ENCODE assay signal across 11 cellular contexts in the genomic region with DNA sequence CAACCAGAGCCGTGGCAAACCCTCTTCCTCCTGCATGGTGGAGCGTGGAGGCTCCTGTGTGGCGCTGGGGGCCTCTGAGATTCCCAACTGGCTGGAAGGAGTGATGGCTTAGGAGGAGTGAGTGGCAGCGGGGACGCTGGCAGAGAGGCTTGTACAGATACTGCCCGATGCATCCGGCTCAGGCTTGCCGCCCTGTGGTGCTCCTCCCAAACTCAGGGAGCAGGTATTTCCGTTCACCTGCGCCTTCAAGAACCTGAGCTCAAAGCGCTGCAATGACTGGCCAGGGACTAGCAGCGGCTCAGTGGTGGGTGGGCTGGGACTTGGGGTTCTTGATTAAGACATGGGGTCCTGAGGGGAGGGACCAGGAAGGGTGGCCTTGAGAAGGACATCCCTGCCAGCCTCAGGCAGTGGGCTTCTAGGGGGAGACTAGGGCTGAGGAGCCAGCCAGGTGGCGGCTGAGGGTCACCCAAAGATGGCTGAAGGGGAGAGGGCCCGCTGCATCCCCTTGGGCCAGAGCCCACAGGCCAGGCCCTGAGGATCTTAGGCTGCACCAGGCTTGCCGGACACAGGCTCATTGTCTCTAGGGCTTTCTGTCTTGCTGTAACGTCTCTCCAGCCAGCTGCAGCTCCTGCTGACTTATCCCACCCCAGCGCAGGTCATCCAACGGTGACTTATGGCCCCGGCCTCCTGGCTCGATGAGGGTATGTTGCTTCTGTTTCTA. TPM values are rescaled to one million over a fixed set of nuclear protein-coding genes. Genes with fewer than 3 reads are reported as not detected.
DNase-seq lines count a peak whose midpoint lies in the region; ATAC-seq, FAIRE-seq and TF ChIP-seq lines count a peak whose summit lies in the region.
"Had no signal": no experiment of that assay in that cellular context is flagged by ENCODE, and none has a peak within 500 bp of the region (broad histone marks: within the 10 kb centered on the region; RNA-seq: fewer than 3 reads in every experiment).

No MANE protein-coding gene starts in this region.

- no peaks in the 10 kb centered on the region for H3K36me3 ChIP-seq in keratinocyte (ENCODE audit: control insufficient read depth in 2 of 2, extremely low read depth in 1 of 2, insufficient read depth in 2 of 2, low read length in 2 of 2)
- peaks cover 0 to 6% (median 0%) of the 10 kb centered on the region in 4 donors for H3K36me3 ChIP-seq in stomach

- peak overlapping the region; percentile 4; the same call in 1 of the 2 replicates for H3K27ac ChIP-seq in RWPE1
- no peak overlapping the region for H3K27ac ChIP-seq in keratinocyte (ENCODE audit: control insufficient read depth, insufficient read depth, low read length)
- peak overlapping the region; percentile 99 for H3K27ac ChIP-seq in temporal lobe (ENCODE audit: low read depth, low read length)
- peak overlapping the region in 1 of 5 donors; percentile 24 for H3K27ac ChIP-seq in stomach

- CTCF ChIA-PET in activated CD4-positive, alpha-beta T cell treated with anti-CD3 and anti-CD28 coated beads, Interleukin-2, amount 10 ng/mL, durations not matched to agents 7 days and 5 days (lab: Charles Lee) = no interaction called here
- CTCF ChIA-PET in RWPE1 (lab: Yijun Ruan, JAX) = no interaction called here

- TF ChIP-seq CTCF in RWPE1 (conservative IDR thresholded peaks at IDR 0.05; ENCODE audit: low read depth) (no peak), keratinocyte (optimal IDR thresholded peaks at IDR 0.05 in 1 of 3, IDR thresholded peaks at IDR 0.05 in 1 of 3, conservative IDR thresholded peaks at IDR 0.05 in 1 of 3; ENCODE audit: extremely low read depth in 1 of 3, insufficient read depth in 2 of 3, low read length in 3 of 3) (peak in 1 of 3 experiments; percentile 49), stomach (IDR thresholded peaks at IDR 0.05) (no peak)

- H3K79me2 ChIP-seq in keratinocyte (ENCODE audit: control insufficient read depth, insufficient read depth, low read length) = peaks cover 5% of the 10 kb centered on the region

- H3K27me3 Mint-ChIP-seq in activated CD4-positive, alpha-beta T cell treated with anti-CD3 and anti-CD28 coated beads, Interleukin-2, amount 10 ng/mL, durations not matched to agents 7 days and 5 days = no peaks in the 10 kb centered on the region
- H3K27me3 Mint-ChIP-seq: T-helper 17 cell had no signal

- no peaks in the 10 kb centered on the region for H4K20me1 ChIP-seq in keratinocyte (ENCODE audit: control insufficient read depth, extremely low read depth, insufficient read depth, low read length)

- H3K9me3 ChIP-seq in keratinocyte (ENCODE audit: control insufficient read depth, low read depth, low read length) (no peaks in the 10 kb centered on the region), stomach (no peaks in the 10 kb centered on the region)

- no peak overlapping the region for H3K4me3 Mint-ChIP-seq in activated CD4-positive, alpha-beta T cell treated with anti-CD3 and anti-CD28 coated beads, Interleukin-2, amount 10 ng/mL, durations not matched to agents 7 days and 5 days
- H3K4me3 Mint-ChIP-seq: T-helper 17 cell had no signal

- no peaks in the 10 kb centered on the region for H3K27me3 ChIP-seq in keratinocyte (ENCODE audit: control insufficient read depth, extremely low read depth, insufficient read depth, low read length)
- no peaks in the 10 kb centered on the region for H3K27me3 ChIP-seq in stomach

- H3K27ac Mint-ChIP-seq in activated CD4-positive, alpha-beta T cell treated with anti-CD3 and anti-CD28 coated beads, Interleukin-2, amount 10 ng/mL, durations not matched to agents 7 days and 5 days = peak overlapping the region; percentile 31
- H3K27ac Mint-ChIP-seq: T-helper 17 cell had no signal

- no peak for FAIRE-seq in keratinocyte (lab: Jason Lieb, UNC)

- H3K9ac ChIP-seq in keratinocyte (ENCODE audit: control insufficient read depth, extremely low read depth, insufficient read depth, low read length) = no peak overlapping the region

- peaks cover 34% of the 10 kb centered on the region for H3K4me1 Mint-ChIP-seq in activated CD4-positive, alpha-beta T cell treated with anti-CD3 and anti-CD28 coated beads, Interleukin-2, amount 10 ng/mL, durations not matched to agents 7 days and 5 days

- H2AFZ ChIP-seq in keratinocyte (ENCODE audit: control insufficient read depth, low read length) = peak overlapping the region; percentile 15

- DNase-seq in activated CD4-positive, alpha-beta T cell treated with anti-CD3 and anti-CD28 coated beads, Interleukin-2, amount 10 ng/mL, durations not matched to agents 7 days and 5 days = no peak
- DNase-seq in activated CD4-positive, alpha-beta T cell treated with anti-CD3 and anti-CD28 coated beads, Interleukin-2, amount 50 U/mL, for 1 hour = no peak
- DNase-seq in RWPE1 (ENCODE audit: low spot score) = no peak
- DNase-seq in keratinocyte (ENCODE audit: low read depth, low spot score) = no peak
- DNase-seq in stomach = no peak
- no peak for DNase-seq in stimulated activated naive CD8-positive, alpha-beta T cell treated with anti-CD3 and anti-CD28 coated beads, Interleukin-15, Interleukin-2, amounts not matched to agents 100 U/mL and 50 U/mL, for 24 hours
- DNase-seq: T-helper 17 cell had no signal

- no peak for ATAC-seq in stimulated activated naive CD8-positive, alpha-beta T cell treated with anti-CD3 and anti-CD28 coated beads, Interleukin-15, Interleukin-2, amounts not matched to agents 100 U/mL and 50 U/mL, for 24 hours
- ATAC-seq in HG02973 (IDR thresholded peaks at IDR 0.05; ENCODE audit: unreplicated experiment) = no peak
- ATAC-seq: HCT116, T-helper 17 cell had no signal

- peak overlapping the region; percentile 22 for H3K4me2 ChIP-seq in keratinocyte (ENCODE audit: control insufficient read depth, extremely low read depth, insufficient read depth, low read depth, low read length)
- H3K4me2 ChIP-seq: smooth muscle cell had no signal

- H3K9me3 Mint-ChIP-seq in activated CD4-positive, alpha-beta T cell treated with anti-CD3 and anti-CD28 coated beads, Interleukin-2, amount 10 ng/mL, durations not matched to agents 7 days and 5 days = no peaks in the 10 kb centered on the region

- H3K4me3 ChIP-seq in keratinocyte (ENCODE audit: control insufficient read depth in 2 of 3, extremely low read depth in 1 of 3, insufficient read depth in 2 of 3, low read depth in 1 of 3, low read length in 3 of 3) (no peak overlapping the region), stomach (no peak overlapping the region)
- H3K4me3 ChIP-seq: smooth muscle cell had no signal

- intact Hi-C loops in stomach (cut with DNase I; ENCODE audit: low total_unique reads) = no loop called here

- TF ChIP-seq EP300 in stomach (IDR thresholded peaks at IDR 0.05) = no peak

- dilution Hi-C loops in keratinocyte (cut with MboI; ENCODE audit: extremely low pct_ligation_motif_present, low sequenced_read_pairs) = no loop called here

- H3K4me1 ChIP-seq in keratinocyte (ENCODE audit: control insufficient read depth, extremely low read depth, insufficient read depth, low read length) = peaks cover 22% of the 10 kb centered on the region
- H3K4me1 ChIP-seq in stomach = peaks cover 13 to 71% (median 56%) of the 10 kb centered on the region in 4 donors

- POLR2A ChIA-PET in activated CD4-positive, alpha-beta T cell treated with anti-CD3 and anti-CD28 coated beads, Interleukin-2, amount 10 ng/mL, durations not matched to agents 7 days and 5 days (lab: Charles Lee) = no interaction called here
- POLR2A ChIA-PET in RWPE1 (lab: Yijun Ruan, JAX; ENCODE audit: low non-redundant PET) = no interaction called here

- WGBS in stomach, 5 donors = 68 to 90% (median 83%) methylated on average over 13 to 20 of the region's 20 CpGs

- H3K36me3 Mint-ChIP-seq in activated CD4-positive, alpha-beta T cell treated with anti-CD3 and anti-CD28 coated beads, Interleukin-2, amount 10 ng/mL, durations not matched to agents 7 days and 5 days (ENCODE audit: low read depth) = no peaks in the 10 kb centered on the region

- no peaks in the 10 kb centered on the region for H3K9me1 ChIP-seq in keratinocyte (ENCODE audit: control insufficient read depth, extremely low read depth, insufficient read depth, low read length)

- no peak for TF ChIP-seq POLR2A in stomach (IDR thresholded peaks at IDR 0.05)

RNA-seq across cellular contexts. Expression of gene ZNF775, which starts 3.2 kb away (rescaled TPM):
- 1 to 10 TPM; 4.2 to 4.4 TPM for total RNA-seq in activated CD4-positive, alpha-beta T cell treated with anti-CD3 and anti-CD28 coated beads, Interleukin-2, amount 10 ng/mL, durations not matched to agents 7 days and 5 days
- polyA plus RNA-seq in keratinocyte = 1.0 to 1.9 TPM (median 1.1 TPM) in 3 replicates
- polyA plus RNA-seq in keratinocyte (2011; ENCODE audit: low read depth) = 0.15 TPM
- 0.44 and 1.6 TPM in 2 replicates for polyA plus RNA-seq in keratinocyte (2011; cell fraction: cytosol; rRNA removed)
- 0.74 and 1.7 TPM in 2 replicates for polyA plus RNA-seq in keratinocyte (2011; cell fraction: nucleus; rRNA removed)
- 0.78 and 2.6 TPM in 2 replicates for polyA plus RNA-seq in keratinocyte (2012; ENCODE audit: low replicate concordance)
- polyA minus RNA-seq in keratinocyte = 0.16 to 0.33 TPM (median 0.26 TPM) in 3 replicates
- polyA minus RNA-seq in keratinocyte (2011; cell fraction: cytosol; rRNA and poly(A)+ RNA removed) = 2.9 TPM
- 1.4 and 2.1 TPM in 2 replicates for polyA minus RNA-seq in keratinocyte (2011; cell fraction: nucleus; rRNA and poly(A)+ RNA removed)
- 9.3 TPM for total RNA-seq in temporal lobe
- total RNA-seq in stomach = 10 to 100 TPM in 2 of 5 donors, 1 to 10 TPM in 1, not detected in 2; 2.0 to 17.0 (median 14.8) TPM
- 1 to 10 TPM; 1.8 to 2.6 (median 2.4) TPM for polyA plus RNA-seq in stomach

RNA-seq across cellular contexts. Expression of gene REPIN1, which starts 13.7 kb away (rescaled TPM):
- 10 to 100 TPM; 45.1 to 54.6 TPM for total RNA-seq in activated CD4-positive, alpha-beta T cell treated with anti-CD3 and anti-CD28 coated beads, Interleukin-2, amount 10 ng/mL, durations not matched to agents 7 days and 5 days
- polyA plus RNA-seq in keratinocyte (9.3 to 13.9 TPM (median 9.5 TPM) in 3 replicates), stomach (10 to 100 TPM; 35.9 to 41.5 (median 36.4) TPM)
- polyA plus RNA-seq in keratinocyte (2011; ENCODE audit: low read depth) = 3.7 TPM
- 8.3 and 14.5 TPM in 2 replicates for polyA plus RNA-seq in keratinocyte (2011; cell fraction: cytosol; rRNA removed)
- 23.9 and 32.1 TPM in 2 replicates for polyA plus RNA-seq in keratinocyte (2011; cell fraction: nucleus; rRNA removed)
- 13.4 and 22.4 TPM in 2 replicates for polyA plus RNA-seq in keratinocyte (2012; ENCODE audit: low replicate concordance)
- 6.0 to 10.4 TPM (median 7.8 TPM) in 3 replicates for polyA minus RNA-seq in keratinocyte
- 18.8 TPM for polyA minus RNA-seq in keratinocyte (2011; cell fraction: cytosol; rRNA and poly(A)+ RNA removed)
- 8.8 and 12.4 TPM in 2 replicates for polyA minus RNA-seq in keratinocyte (2011; cell fraction: nucleus; rRNA and poly(A)+ RNA removed)
- total RNA-seq in temporal lobe (28.8 TPM), stomach (100 to 1,000 TPM in 3 of 5 donors, 10 to 100 TPM in 2; 44.2 to 298 (median 104) TPM)

RNA-seq across cellular contexts. Expression of gene RARRES2, which starts 40.9 kb away (rescaled TPM):
- not detected for total RNA-seq in activated CD4-positive, alpha-beta T cell treated with anti-CD3 and anti-CD28 coated beads, Interleukin-2, amount 10 ng/mL, durations not matched to agents 7 days and 5 days
- not detected in 3 replicates for polyA plus RNA-seq in keratinocyte
- not detected for polyA plus RNA-seq in keratinocyte (2011; ENCODE audit: low read depth)
- not detected in 2 replicates for polyA plus RNA-seq in keratinocyte (2011; cell fraction: cytosol; rRNA removed)
- polyA plus RNA-seq in keratinocyte (2011; cell fraction: nucleus; rRNA removed) = not detected in 2 replicates
- not detected in 2 replicates for polyA plus RNA-seq in keratinocyte (2012; ENCODE audit: low replicate concordance)
- not detected in 3 replicates for polyA minus RNA-seq in keratinocyte
- not detected for polyA minus RNA-seq in keratinocyte (2011; cell fraction: cytosol; rRNA and poly(A)+ RNA removed)
- not detected in 2 replicates for polyA minus RNA-seq in keratinocyte (2011; cell fraction: nucleus; rRNA and poly(A)+ RNA removed)
- 12.0 TPM for total RNA-seq in temporal lobe
- 100 to 1,000 TPM in 1 of 5 donors, 10 to 100 TPM in 4; 33.5 to 244 (median 70.9) TPM for total RNA-seq in stomach
- polyA plus RNA-seq in stomach = 100 to 1,000 TPM; 161 to 232 (median 197) TPM
- total RNA-seq: T-helper 17 cell had no signal

RNA-seq across cellular contexts. Expression of gene ACTR3C, which starts 58.9 kb away (rescaled TPM):
- 1 to 10 TPM; 5.0 to 6.1 TPM for total RNA-seq in activated CD4-positive, alpha-beta T cell treated with anti-CD3 and anti-CD28 coated beads, Interleukin-2, amount 10 ng/mL, durations not matched to agents 7 days and 5 days
- polyA plus RNA-seq in keratinocyte (1.3 to 2.3 TPM (median 1.7 TPM) in 3 replicates), stomach (10 to 100 TPM in 1 of 3 donors, 1 to 10 TPM in 2; 3.1 to 10.1 (median 7.0) TPM)
- 0.37 TPM for polyA plus RNA-seq in keratinocyte (2011; ENCODE audit: low read depth)
- polyA plus RNA-seq in keratinocyte (2011; cell fraction: cytosol; rRNA removed) = 0.70 and 1.3 TPM in 2 replicates
- 3.7 and 4.7 TPM in 2 replicates for polyA plus RNA-seq in keratinocyte (2011; cell fraction: nucleus; rRNA removed)
- polyA plus RNA-seq in keratinocyte (2012; ENCODE audit: low replicate concordance) = 1.00 and 1.1 TPM in 2 replicates
- 0.49 to 4.2 TPM (median 3.8 TPM) in 3 replicates for polyA minus RNA-seq in keratinocyte
- 4.2 TPM for polyA minus RNA-seq in keratinocyte (2011; cell fraction: cytosol; rRNA and poly(A)+ RNA removed)
- polyA minus RNA-seq in keratinocyte (2011; cell fraction: nucleus; rRNA and poly(A)+ RNA removed) = 6.4 and 12.9 TPM in 2 replicates
- total RNA-seq in temporal lobe (4.2 TPM), stomach (10 to 100 TPM in 3 of 5 donors, 1 to 10 TPM in 2; 2.3 to 68.7 (median 16.2) TPM)

RNA-seq across cellular contexts. Expression of gene LRRC61, which starts 59.1 kb away (rescaled TPM):
- total RNA-seq in activated CD4-positive, alpha-beta T cell treated with anti-CD3 and anti-CD28 coated beads, Interleukin-2, amount 10 ng/mL, durations not matched to agents 7 days and 5 days = 10 to 100 TPM; 12.8 to 14.9 TPM
- polyA plus RNA-seq in keratinocyte (1.0 to 2.5 TPM (median 1.7 TPM) in 3 replicates), stomach (1 to 10 TPM; 5.6 to 7.6 (median 7.4) TPM)
- polyA plus RNA-seq in keratinocyte (2011; ENCODE audit: low read depth) = 0.72 TPM
- polyA plus RNA-seq in keratinocyte (2011; cell fraction: cytosol; rRNA removed) = 1.4 and 4.1 TPM in 2 replicates
- 1.8 and 2.8 TPM in 2 replicates for polyA plus RNA-seq in keratinocyte (2011; cell fraction: nucleus; rRNA removed)
- 1.7 and 3.2 TPM in 2 replicates for polyA plus RNA-seq in keratinocyte (2012; ENCODE audit: low replicate concordance)
- 1.3 to 3.4 TPM (median 1.7 TPM) in 3 replicates for polyA minus RNA-seq in keratinocyte
- 10.9 TPM for polyA minus RNA-seq in keratinocyte (2011; cell fraction: cytosol; rRNA and poly(A)+ RNA removed)
- 3.7 TPM in 2 replicates for polyA minus RNA-seq in keratinocyte (2011; cell fraction: nucleus; rRNA and poly(A)+ RNA removed)
- total RNA-seq in temporal lobe (14.0 TPM), stomach (10 to 100 TPM in 3 of 5 donors, not detected in 2; 11.6 to 15.9 (median 14.2) TPM)

Comparison
In these comparisons a context has a peak if more than half of its experiments do, and no peak if none do; other contexts are left out.
1. RNA of gene RARRES2, which starts 40.9 kb away (total RNA-seq): 33.5 to 244 TPM in stomach and 12.0 TPM in temporal lobe (single experiment); not detected in activated CD4-positive, alpha-beta T cell treated with anti-CD3 and anti-CD28 coated beads, Interleukin-2, amount 10 ng/mL, durations not matched to agents 7 days and 5 days; every median in the first group is over 10 times any median in the second.